ENCODE assay signal across 16 cellular contexts in genomic region chr9:92026206-92027002, GRCh38.
A peak's percentile ranks its signal among the peaks of the same experiment; 100 is the strongest.
DNase-seq lines count a peak whose midpoint lies in the region; ATAC-seq, FAIRE-seq and TF ChIP-seq lines count a peak whose summit lies in the region.
"Had no signal": no experiment of that assay in that cellular context is flagged by ENCODE, and none has a peak within 500 bp of the region (broad histone marks: within the 10 kb centered on the region; RNA-seq: fewer than 3 reads in every experiment).

No MANE protein-coding gene starts in this region.

- no TSS peak for BruUV-seq in HepG2 (replicated peaks; lab: Mats Ljungman, UMichigan)

- in situ Hi-C loops in HepG2 (cut with HindIII; ENCODE audit: extremely low pct_ligation_motif_present, low pct_unique_long_range_greater_than_20kb): no loop called here

- no peak overlapping the region for H3K4me3 Mint-ChIP-seq in endodermal cell
- H3K4me3 Mint-ChIP-seq: CD14-positive monocyte; CD4-positive, alpha-beta memory T cell had no signal

- TF ChIP-seq POLR2A in HepG2 (IDR thresholded peaks at IDR 0.05; ENCODE audit: insufficient read depth in 1 of 2, low read depth in 2 of 2, low read length in 2 of 2) (no peak), right lobe of liver (IDR thresholded peaks at IDR 0.05) (no peak), prostate gland (IDR thresholded peaks at IDR 0.05) (no peak)

- peak overlapping the region; percentile 21 for H3K14ac ChIP-seq in neuronal stem cell (ENCODE audit: low read length)

- peak overlapping the region; percentile 48 for H3K18ac ChIP-seq in neuronal stem cell (ENCODE audit: low read length)

- H3K36me3 ChIP-seq in HepG2 (replicated peaks in 1 of 2; ENCODE audit: control insufficient read depth in 1 of 2, insufficient read depth in 2 of 2, low read length in 2 of 2) (no peaks in the 10 kb centered on the region; a peak in 1 of 5 replicates), right lobe of liver (no peaks in the 10 kb centered on the region), endodermal cell (ENCODE audit: control insufficient read depth, insufficient read depth, low read length) (peaks cover 16% of the 10 kb centered on the region), neuronal stem cell (replicated peaks in 1 of 2; ENCODE audit: control insufficient read depth in 2 of 2, insufficient read depth in 2 of 2, low read length in 2 of 2) (peaks cover 0 to 20% of the 10 kb centered on the region in 2 donors), prostate gland (no peaks in the 10 kb centered on the region)

- H3K27me3 ChIP-seq in HepG2 (ENCODE audit: control insufficient read depth in 1 of 2, insufficient read depth in 2 of 2, low read length in 2 of 2) (no peaks in the 10 kb centered on the region), right lobe of liver (no peaks in the 10 kb centered on the region), endodermal cell (ENCODE audit: control insufficient read depth, insufficient read depth, low read length, poor library complexity, severe bottlenecking) (no peaks in the 10 kb centered on the region), neuronal stem cell (ENCODE audit: control insufficient read depth in 3 of 3, insufficient read depth in 3 of 3, low read depth in 1 of 3, low read length in 3 of 3) (no peaks in the 10 kb centered on the region), prostate gland (replicated peaks; ENCODE audit: insufficient read depth) (no peaks in the 10 kb centered on the region)
- H3K27me3 ChIP-seq: BLaER1 had no signal

- H3K23ac ChIP-seq in neuronal stem cell (ENCODE audit: low read depth, low read length, poor library complexity): peak overlapping the region; percentile 55

- H3K79me1 ChIP-seq in neuronal stem cell (ENCODE audit: low read depth, low read length): no peaks in the 10 kb centered on the region

- no peak overlapping the region for H2BK120ac ChIP-seq in neuronal stem cell (ENCODE audit: low read depth, low read length)

- H3K9me3 Mint-ChIP-seq in endodermal cell: peaks cover 7% of the 10 kb centered on the region

- H3K4ac ChIP-seq in neuronal stem cell (ENCODE audit: low read length): no peak overlapping the region

- H3K4me2 ChIP-seq in HepG2 (ENCODE audit: low read depth, low read length): no peak overlapping the region
- H3K4me2 ChIP-seq in neuronal stem cell (ENCODE audit: insufficient read depth, low read length, poor library complexity, severe bottlenecking): no peak overlapping the region
- H3K4me2 ChIP-seq: BLaER1 had no signal

- H3K4me3 ChIP-seq in HepG2 (replicated peaks in 1 of 3; ENCODE audit: insufficient read depth in 1 of 3, low read depth in 2 of 3, low read length in 3 of 3): no peak overlapping the region
- no peak overlapping the region for H3K4me3 ChIP-seq in right lobe of liver
- no peak overlapping the region for H3K4me3 ChIP-seq in endodermal cell (ENCODE audit: low read length)
- no peak overlapping the region for H3K4me3 ChIP-seq in neuronal stem cell (ENCODE audit: low read length in 2 of 2)
- no peak overlapping the region for H3K4me3 ChIP-seq in prostate gland
- H3K4me3 ChIP-seq: BLaER1 had no signal

- POLR2A ChIA-PET in HepG2 (lab: Yijun Ruan, JAX): no interaction called here

- TF ChIP-seq EP300 in HepG2 (IDR thresholded peaks at IDR 0.05; ENCODE audit: low read depth in 2 of 2, low read length in 2 of 2): no peak
- no peak for TF ChIP-seq EP300 in HepG2 (CRISPR knock-in tag; IDR thresholded peaks at IDR 0.05; ENCODE audit: borderline replicate concordance)

- TF ChIP-seq RAD21 in HepG2 (CRISPR knock-in tag; IDR thresholded peaks at IDR 0.05): no peak

- intact Hi-C loops in HepG2 (cut with micrococcal nuclease; ENCODE audit: unreplicated experiment): no loop called here
- intact Hi-C loops in right lobe of liver (cut with DNase I): no loop called here
- intact Hi-C loops in prostate gland (cut with DNase I): no loop called here

- peak overlapping the region; percentile 56 for H2AK5ac ChIP-seq in neuronal stem cell (ENCODE audit: low read depth, low read length)

- no peaks in the 10 kb centered on the region for H3K27me3 Mint-ChIP-seq in endodermal cell (ENCODE audit: insufficient read depth)
- H3K27me3 Mint-ChIP-seq: CD4-positive, alpha-beta memory T cell had no signal

- H2AFZ ChIP-seq in HepG2 (ENCODE audit: low read length) (no peak overlapping the region), neuronal stem cell (ENCODE audit: low read length) (no peak overlapping the region)

- DNase-seq in HepG2 (ENCODE audit: low spot score) (no peak), right lobe of liver (no peak), endodermal cell (peak; percentile 59), neuronal stem cell (ENCODE audit: low spot score) (no peak), prostate gland (ENCODE audit: low spot score) (no peak)
- DNase-seq: CD4-positive, alpha-beta memory T cell; DMS153; DMS79; GDM1; GOT3; HCEC 1CT had no signal

- WGBS in HepG2 (ENCODE audit: low lambda C conversion rate): 92% methylated on average over 25 of the region's 31 CpGs
- 91% methylated on average over 14 of the region's 31 CpGs for WGBS in right lobe of liver (ENCODE audit: insufficient coverage, low coverage, low lambda C conversion rate, missing lambda C conversion rate)
- WGBS in endodermal cell (ENCODE audit: insufficient coverage in 1 of 2, insufficient read length in 1 of 2), 2 experiments: 89 to 94% methylated on average over 9 to 29 of the region's 31 CpGs
- WGBS in neuronal stem cell (ENCODE audit: extremely low coverage in 2 of 2, insufficient read length in 2 of 2, insufficient replicate concordance in 1 of 2), 2 donors: no CpG with 5 or more reads among the region's 31 CpGs
- WGBS in prostate gland: 87% methylated on average over 31 of the region's 31 CpGs

- H3K9ac ChIP-seq in HepG2 (ENCODE audit: insufficient read depth, low read depth, low read length) (no peak overlapping the region), endodermal cell (ENCODE audit: extremely low read depth, low read length, poor library complexity, severe bottlenecking) (no peak overlapping the region), neuronal stem cell (ENCODE audit: low read depth, low read length, poor library complexity) (no peak overlapping the region)
- H3K9ac ChIP-seq: BLaER1 had no signal

- peak overlapping the region; percentile 67 for H2BK15ac ChIP-seq in neuronal stem cell (ENCODE audit: low read length)

- H4K20me1 ChIP-seq in HepG2 (ENCODE audit: insufficient read depth, low read length): no peaks in the 10 kb centered on the region
- H4K20me1 ChIP-seq: BLaER1 had no signal

- peaks cover 7% of the 10 kb centered on the region for H3K36me3 Mint-ChIP-seq in endodermal cell (ENCODE audit: low read depth)

- H3K9me3 ChIP-seq in HepG2 (ENCODE audit: low read length): no peaks in the 10 kb centered on the region
- no peaks in the 10 kb centered on the region for H3K9me3 ChIP-seq in right lobe of liver
- H3K9me3 ChIP-seq in endodermal cell (ENCODE audit: control insufficient read depth, low read length): peaks cover 9% of the 10 kb centered on the region
- H3K9me3 ChIP-seq in neuronal stem cell (replicated peaks in 1 of 2; ENCODE audit: control insufficient read depth in 2 of 2, insufficient read depth in 1 of 2, low read depth in 1 of 2, low read length in 2 of 2): no peaks in the 10 kb centered on the region
- no peaks in the 10 kb centered on the region for H3K9me3 ChIP-seq in prostate gland

- no peaks in the 10 kb centered on the region for H3K79me2 ChIP-seq in HepG2 (ENCODE audit: insufficient read depth, low read length)

- H3K27ac ChIP-seq in HepG2 (ENCODE audit: extremely low read length, insufficient read depth, low read length): no peak overlapping the region
- no peak overlapping the region for H3K27ac ChIP-seq in right lobe of liver
- no peak overlapping the region for H3K27ac ChIP-seq in endodermal cell (ENCODE audit: low read depth, low read length)
- no peak overlapping the region for H3K27ac ChIP-seq in neuronal stem cell (replicated peaks; ENCODE audit: low read length)
- H3K27ac ChIP-seq in prostate gland: no peak overlapping the region
- H3K27ac ChIP-seq: 22Rv1, BLaER1 had no signal

- FAIRE-seq in HepG2 (lab: Jason Lieb, UNC): no peak

- TF ChIP-seq CTCF in HepG2 (CRISPR knock-in tag; IDR thresholded peaks at IDR 0.05): no peak
- no peak for TF ChIP-seq CTCF in right lobe of liver (IDR thresholded peaks at IDR 0.05)
- TF ChIP-seq CTCF in endodermal cell (conservative IDR thresholded peaks at IDR 0.05): no peak
- TF ChIP-seq CTCF in prostate gland (IDR thresholded peaks at IDR 0.05): no peak

- no peak overlapping the region for H3K27ac Mint-ChIP-seq in endodermal cell
- H3K27ac Mint-ChIP-seq: CD14-positive monocyte; CD4-positive, alpha-beta memory T cell had no signal

- CTCF ChIA-PET in HepG2 (lab: Yijun Ruan, JAX; ENCODE audit: low intra/inter-chr PET ratio, low total read pairs): no interaction called here

- ATAC-seq in HepG2 (peak; percentile 49), right lobe of liver (no peak), HG02970 (IDR thresholded peaks at IDR 0.05; ENCODE audit: low FRiP score, unreplicated experiment) (no peak), HG02870 (IDR thresholded peaks at IDR 0.05; ENCODE audit: unreplicated experiment) (no peak)

- no peak overlapping the region for H4K8ac ChIP-seq in neuronal stem cell (ENCODE audit: low read depth, low read length)

- no peak overlapping the region for H4K91ac ChIP-seq in neuronal stem cell (ENCODE audit: low read depth, low read length, poor library complexity)

- H3K4me1 ChIP-seq in HepG2 (ENCODE audit: insufficient read depth, low read length) (no peaks in the 10 kb centered on the region), right lobe of liver (no peaks in the 10 kb centered on the region), endodermal cell (ENCODE audit: control insufficient read depth, insufficient read depth, low read length) (no peaks in the 10 kb centered on the region), neuronal stem cell (ENCODE audit: control insufficient read depth in 2 of 2, insufficient read depth in 1 of 2, low read depth in 1 of 2, low read length in 2 of 2) (no peaks in the 10 kb centered on the region), prostate gland (replicated peaks) (no peaks in the 10 kb centered on the region)
- H3K4me1 ChIP-seq: BLaER1 had no signal

- no peaks in the 10 kb centered on the region for H3K4me1 Mint-ChIP-seq in endodermal cell
- H3K4me1 Mint-ChIP-seq: CD14-positive monocyte; CD4-positive, alpha-beta memory T cell had no signal

- H2BK12ac ChIP-seq in neuronal stem cell (ENCODE audit: low read length): no peak overlapping the region

- H2BK5ac ChIP-seq in neuronal stem cell (ENCODE audit: low read length): no peak overlapping the region

TF ChIP-seq in HepG2, 621 proteins besides CTCF, POLR2A, EP300 and RAD21:
- no peak for TF ChIP-seq FIP1L1 (IDR thresholded peaks at IDR 0.05; ENCODE audit: borderline replicate concordance, insufficient read depth, low read depth, low read length)
- peak; percentile 34 for TF ChIP-seq AGO2 (optimal IDR thresholded peaks at IDR 0.05; ENCODE audit: low read depth, low read length)
- no peak for TF ChIP-seq KDM6A (CRISPR knock-in tag; IDR thresholded peaks at IDR 0.05; ENCODE audit: low read depth)
